10 cellular contexts compared by ENCODE assay signal in genomic region chr15:84983711-84984110, GRCh38. TPM values are rescaled to one million over a fixed set of nuclear protein-coding genes. Genes with fewer than 3 reads are reported as not detected.
DNase-seq lines count a peak whose midpoint lies in the region; ATAC-seq, FAIRE-seq and TF ChIP-seq lines count a peak whose summit lies in the region.
"Had no signal": no experiment of that assay in that cellular context is flagged by ENCODE, and none has a peak within 500 bp of the region (broad histone marks: within the 10 kb centered on the region; RNA-seq: fewer than 3 reads in every experiment).

No MANE protein-coding gene starts in this region.

- peak overlapping the region in 1 of 2 experiments; percentile 78; a peak in 2 of 4 replicates for H3K9ac ChIP-seq in K562 (ENCODE audit: insufficient read depth in 1 of 2, low read depth in 2 of 2, low read length in 2 of 2)
- peak overlapping the region; percentile 89 for H3K9ac ChIP-seq in mesenchymal stem cell (ENCODE audit: low read length)

- H2BK12ac ChIP-seq in mesenchymal stem cell (ENCODE audit: low read length in 2 of 2): peak overlapping the region in 1 of 2 experiments; percentile 52

- DNase-seq in right atrium auricular region (ENCODE audit: low spot score) (no peak), left cardiac atrium (no peak), K562 (ENCODE audit: extremely low read depth in 1 of 4, low spot score in 3 of 4) (peak in 1 of 4 experiments; percentile 58), mesenchymal stem cell (no peak), GF-D8 (lab: John Stamatoyannopoulos, UW) (no peak), DMS79 (lab: John Stamatoyannopoulos, UW) (no peak), HCEC 1CT (no peak)
- no peak for DNase-seq in stimulated activated naive CD4-positive, alpha-beta T cell treated with Interleukin-2 at 50 U/mL for 16 hours (lab: John Stamatoyannopoulos, UW)

- CTCF ChIA-PET in K562 (lab: Yijun Ruan, JAX; ENCODE audit: low intra/inter-chr PET ratio): no interaction called here

- H2BK5ac ChIP-seq in mesenchymal stem cell (ENCODE audit: low read depth, low read length, poor library complexity, severe bottlenecking): no peak overlapping the region

- H3K4me1 ChIP-seq in right atrium auricular region (peaks cover 7 to 60% of the 10 kb centered on the region in 2 donors), K562 (replicated peaks in 1 of 2; ENCODE audit: control insufficient read depth in 2 of 2, insufficient read depth in 2 of 2, low read length in 2 of 2) (peaks cover 28 to 31% of the 10 kb centered on the region in 2 experiments), mesenchymal stem cell (ENCODE audit: control insufficient read depth, insufficient read depth, low read depth, low read length) (peaks cover 6% of the 10 kb centered on the region)

- no peak overlapping the region for H4K8ac ChIP-seq in mesenchymal stem cell (ENCODE audit: low read length)

- intact Hi-C loops in left cardiac atrium (cut with DNase I) (loop anchor here in 1 of 2 donors (5.0 to 10.0 kb wide), 2 partner anchors 64 to 131 kb away; no protein-coding TSS in a partner anchor), K562 (cut with micrococcal nuclease) (loop anchor here (2.0 kb wide), 1 partner anchor 21 kb away; no protein-coding TSS in a partner anchor)

- peaks cover 13% of the 10 kb centered on the region for H3K79me1 ChIP-seq in mesenchymal stem cell (replicated peaks; ENCODE audit: low read length, poor library complexity, severe bottlenecking)

- H3K27ac ChIP-seq in right atrium auricular region (peak overlapping the region; percentile 1 to 97), K562 (ENCODE audit: extremely low read depth, low read depth, low read length) (no peak overlapping the region), mesenchymal stem cell (ENCODE audit: low read length, poor library complexity, severe bottlenecking) (no peak overlapping the region)

- H3K27me3 ChIP-seq in right atrium auricular region: no peaks in the 10 kb centered on the region
- no peaks in the 10 kb centered on the region for H3K27me3 ChIP-seq in K562 (ENCODE audit: control insufficient read depth in 2 of 2, insufficient read depth in 2 of 2, low read length in 2 of 2)
- H3K27me3 ChIP-seq in mesenchymal stem cell (ENCODE audit: control insufficient read depth in 1 of 2, insufficient read depth in 1 of 2, low read length in 2 of 2): no peaks in the 10 kb centered on the region

- no peak overlapping the region for H3K4ac ChIP-seq in mesenchymal stem cell (ENCODE audit: low read depth in 1 of 2, low read length in 2 of 2)

- TF ChIP-seq CTCF in right atrium auricular region (IDR thresholded peaks at IDR 0.05) (no peak), K562 (IDR thresholded peaks at IDR 0.05 in 2 of 3, conservative IDR thresholded peaks at IDR 0.05 in 1 of 3; ENCODE audit: insufficient read depth in 2 of 3, low read depth in 1 of 3, low read length in 3 of 3) (no peak)

- POLR2A ChIA-PET in K562 (lab: Yijun Ruan, JAX): interaction anchor here (0.6 to 2.1 kb wide), 6 partner anchors 9 to 148 kb away, joined by 3 to 11 read pairs (median 4); no protein-coding TSS in a partner anchor

- no peak for TF ChIP-seq EP300 in K562 (IDR thresholded peaks at IDR 0.05; ENCODE audit: low read length)

- no peak overlapping the region for H3K18ac ChIP-seq in mesenchymal stem cell (ENCODE audit: low read depth in 1 of 2, low read length in 2 of 2)

- no peak for FAIRE-seq in K562 (lab: Jason Lieb, UNC)
- FAIRE-seq: D721Med, TTC549 had no signal

- H3K9me3 ChIP-seq in right atrium auricular region (no peaks in the 10 kb centered on the region), K562 (replicated peaks; ENCODE audit: control insufficient read depth, insufficient read depth, low read depth, low read length) (no peaks in the 10 kb centered on the region), mesenchymal stem cell (ENCODE audit: control insufficient read depth, low read length) (no peaks in the 10 kb centered on the region)

- H4K91ac ChIP-seq in mesenchymal stem cell (ENCODE audit: low read length): no peak overlapping the region

- no peak overlapping the region for H3K23ac ChIP-seq in mesenchymal stem cell (ENCODE audit: low read length in 2 of 2)

- TF ChIP-seq POLR2A in K562 (conservative IDR thresholded peaks at IDR 0.05): no peak

- ATAC-seq in left cardiac atrium (no peak), K562 (no peak)

- H3K14ac ChIP-seq in mesenchymal stem cell (ENCODE audit: low read length in 2 of 2): no peak overlapping the region

- peaks cover 68% of the 10 kb centered on the region for H3K79me2 ChIP-seq in K562 (ENCODE audit: control insufficient read depth, insufficient read depth, low read length)

- H3K9me1 ChIP-seq in K562 (ENCODE audit: control insufficient read depth, insufficient read depth, low read length): no peaks in the 10 kb centered on the region

- in situ Hi-C loops in K562 (cut with MboI): no loop called here

- H3K36me3 ChIP-seq in right atrium auricular region: no peaks in the 10 kb centered on the region
- H3K36me3 ChIP-seq in K562 (ENCODE audit: control insufficient read depth, insufficient read depth, low read length): peaks cover 3% of the 10 kb centered on the region; the same call in 1 of the 3 replicates
- H3K36me3 ChIP-seq in mesenchymal stem cell (ENCODE audit: control insufficient read depth in 1 of 2, insufficient read depth in 2 of 2, low read depth in 1 of 2, low read length in 2 of 2): no peaks in the 10 kb centered on the region

- BruUV-seq in K562 (replicated peaks; lab: Mats Ljungman, UMichigan): no TSS peak

- no peak overlapping the region for H2AK5ac ChIP-seq in mesenchymal stem cell (ENCODE audit: low read length, severe bottlenecking)

- peak overlapping the region; percentile 87 for H3K4me2 ChIP-seq in K562 (ENCODE audit: insufficient read depth, low read length)
- H3K4me2 ChIP-seq in mesenchymal stem cell (ENCODE audit: low read length, poor library complexity, severe bottlenecking): no peak overlapping the region

- H2BK120ac ChIP-seq in mesenchymal stem cell (ENCODE audit: low read depth, low read length): no peak overlapping the region

- peaks cover 3% of the 10 kb centered on the region; the same call in 1 of the 2 replicates for H4K20me1 ChIP-seq in K562 (replicated peaks; ENCODE audit: control insufficient read depth, insufficient read depth, low read length)

- H2BK15ac ChIP-seq in mesenchymal stem cell (ENCODE audit: low read depth, poor library complexity, severe bottlenecking): no peak overlapping the region

- WGBS in K562 (ENCODE audit: insufficient coverage, low coverage, missing lambda C conversion rate): 12% methylated on average over 2 of the region's 2 CpGs
- no CpG with 5 or more reads among the region's 2 CpGs for WGBS in mesenchymal stem cell

- TF ChIP-seq RAD21 in K562 (CRISPR knock-in tag; conservative IDR thresholded peaks at IDR 0.05 in 1 of 2, IDR thresholded peaks at IDR 0.05 in 1 of 2): no peak

- peak overlapping the region in 1 of 2 donors; percentile 85 for H3K4me3 ChIP-seq in right atrium auricular region
- H3K4me3 ChIP-seq in K562: peak overlapping the region; percentile 71
- H3K4me3 ChIP-seq in mesenchymal stem cell (ENCODE audit: insufficient read depth in 1 of 2, low read depth in 1 of 2, low read length in 2 of 2): peak overlapping the region in 1 of 2 experiments; percentile 96

- H2AFZ ChIP-seq in K562 (ENCODE audit: low read depth, low read length) (no peak overlapping the region), mesenchymal stem cell (ENCODE audit: low read depth, low read length) (no peak overlapping the region)

TF ChIP-seq in K562, 482 proteins besides CTCF, POLR2A, EP300 and RAD21 (continues in another document):
- no peak for TF ChIP-seq GATAD2B (IDR thresholded peaks at IDR 0.05; ENCODE audit: borderline replicate concordance)
- no peak for TF ChIP-seq YY1 (IDR thresholded peaks at IDR 0.05; ENCODE audit: borderline replicate concordance in 1 of 3, control insufficient read depth in 1 of 3, extremely low read depth in 1 of 3, insufficient read depth in 3 of 3, insufficient read length in 1 of 3, insufficient replicate concordance in 2 of 3, low read depth in 1 of 3, low read length in 2 of 3)

RNA-seq across cellular contexts. Expression of gene PDE8A, which starts 2.1 kb away (rescaled TPM):
- 10 to 100 TPM; 19.2 to 23.2 TPM for total RNA-seq in right atrium auricular region
- total RNA-seq in left cardiac atrium: 10 to 100 TPM; 21.1 to 26.3 TPM
- total RNA-seq in K562 (2011; cell fraction: chromatin; rRNA removed; ENCODE audit: low replicate concordance): 146 and 283 TPM in 2 replicates
- 42.5 and 64.0 TPM in 2 replicates for total RNA-seq in K562 (2011; cell fraction: nucleolus; rRNA removed)
- 102 and 103 TPM in 2 replicates for total RNA-seq in K562 (2011; cell fraction: nucleoplasm; rRNA removed)
- total RNA-seq in K562 (2014; rRNA removed): 16.8 and 17.6 TPM in 2 replicates
- total RNA-seq in K562 (2014; rRNA removed; fragmentation: Illumina TruSeq; extraction: Trizol): 20.5 and 25.5 TPM in 2 replicates
- 19.8 and 22.3 TPM in 2 replicates for total RNA-seq in K562 (2015; rRNA removed; fragmentation: Illumina TruSeq; extraction: Trizol)
- 19.8 and 20.9 TPM in 2 replicates for total RNA-seq in K562 (2021)
- 37.1 and 40.3 TPM in 2 replicates for polyA plus RNA-seq in K562 (2011; rRNA removed)
- polyA plus RNA-seq in K562 (2011; cell fraction: cytosol; rRNA removed): 11.1 and 16.1 TPM in 2 replicates
- polyA plus RNA-seq in K562 (2011; cell fraction: nucleus; rRNA removed): 76.0 and 83.4 TPM in 2 replicates
- polyA plus RNA-seq in K562 (2012): 11.8 and 13.9 TPM in 2 replicates
- polyA plus RNA-seq in K562 (2014; fragmentation: Illumina TruSeq; extraction: Trizol): 23.7 and 26.4 TPM in 2 replicates
- 1 to 10 TPM; 5.9 to 7.9 TPM for polyA plus RNA-seq in K562 (2014; fragmentation: Nextera tagmentation; extraction: Ambion mirVana)
- 21.0 and 24.4 TPM in 2 replicates for polyA plus RNA-seq in K562 (2014; rRNA removed)
- 52.2 and 52.6 TPM in 2 replicates for polyA minus RNA-seq in K562 (2011; rRNA and poly(A)+ RNA removed)
- polyA minus RNA-seq in K562 (2011; cell fraction: cytosol; rRNA and poly(A)+ RNA removed): 11.0 and 19.1 TPM in 2 replicates
- 34.6 and 64.8 TPM in 2 replicates for polyA minus RNA-seq in K562 (2011; cell fraction: nucleus; rRNA and poly(A)+ RNA removed)
- polyA plus RNA-seq in mesenchymal stem cell (2013, experiment 1 of 2): 35.2 TPM
- 34.9 TPM for polyA plus RNA-seq in mesenchymal stem cell (2013, experiment 2 of 2)

Comparison
In these comparisons a context has a peak if more than half of its experiments do, and no peak if none do; other contexts are left out.
1. H3K27ac ChIP-seq: peak in right atrium auricular region (2 of 2); none in K562 (single experiment) and mesenchymal stem cell (single experiment).